34 cellular contexts compared by ENCODE assay signal in the genomic region with DNA sequence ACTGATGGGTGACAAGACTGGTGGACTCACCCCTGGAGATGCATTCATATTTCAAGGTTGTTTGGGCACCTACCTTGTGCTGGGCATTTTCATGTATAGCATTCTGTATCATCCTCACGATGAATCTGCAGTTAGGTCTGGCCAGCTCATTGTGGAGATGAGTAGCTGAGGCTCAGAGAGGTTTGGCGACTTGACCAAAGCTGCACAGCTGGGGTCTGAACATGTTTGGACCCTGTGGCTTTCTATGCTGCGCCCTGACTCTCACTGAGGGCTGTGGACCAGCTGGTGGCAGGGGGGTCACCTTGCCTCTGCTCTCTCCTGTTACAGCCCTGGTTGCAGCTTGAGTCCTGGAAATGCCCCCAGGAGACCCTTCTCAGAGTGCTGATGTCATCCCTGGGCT. TPM values are rescaled to one million over a fixed set of nuclear protein-coding genes. Genes with fewer than 3 reads are reported as not detected.
"Had no signal": no experiment of that assay in that cellular context is flagged by ENCODE, and none has a peak within 500 bp of the region (broad histone marks: within the 10 kb centered on the region; RNA-seq: fewer than 3 reads in every experiment).

No MANE protein-coding gene starts in this region.

- H3K36me3 Mint-ChIP-seq: mesothelial cell of epicardium; naive B cell; natural killer cell treated with Interleukin-12 subunit alpha and Interleukin-12 subunit beta and Interleukin-15 and Interleukin-18, amount 100 ng/mL, for 72 hours; stimulated activated memory B cell treated with anti-CD40 and anti-IgM and Interleukin-4, amounts not matched to agents 10 μg/mL and 1 μg/mL and 100 μg/mL, for 72 hours had no signal

- H3K4me3 ChIP-seq: colonic mucosa, gastroesophageal sphincter, heart right ventricle, left lung, mucosa of descending colon, psoas muscle, skin epidermis, spleen, thoracic aorta, tibial nerve, upper lobe of left lung, uterus had no signal

- H3K4me3 Mint-ChIP-seq: dendritic cell treated with granulocyte-macrophage colony-stimulating factor and Interleukin-4, amounts not matched to agents 40 ng/mL and 50 ng/mL, for 4 days; endodermal cell; mesothelial cell of epicardium; naive B cell; natural killer cell treated with Interleukin-12 subunit alpha and Interleukin-12 subunit beta and Interleukin-15 and Interleukin-18, amount 100 ng/mL, for 72 hours; stimulated activated memory B cell treated with anti-CD40 and anti-IgM and Interleukin-4, amounts not matched to agents 10 μg/mL and 1 μg/mL and 100 μg/mL, for 72 hours; stimulated activated naive CD8-positive, alpha-beta T cell treated with anti-CD3 and anti-CD28 coated beads, Interleukin-15, Interleukin-2, amounts not matched to agents 100 ng/mL and 50 ng/mL, for 24 hours had no signal

- H3K4me1 ChIP-seq: colonic mucosa, gastroesophageal sphincter, psoas muscle, upper lobe of left lung, uterus had no signal

- H3K27me3 Mint-ChIP-seq: dendritic cell treated with granulocyte-macrophage colony-stimulating factor and Interleukin-4, amounts not matched to agents 40 ng/mL and 50 ng/mL, for 4 days; stimulated activated memory B cell treated with anti-CD40 and anti-IgM and Interleukin-4, amounts not matched to agents 10 μg/mL and 1 μg/mL and 100 μg/mL, for 72 hours had no signal

- ATAC-seq: esophagus mucosa; gastroesophageal sphincter; heart right ventricle; left cardiac atrium; left lung; mucosa of descending colon; natural killer cell treated with Interleukin-12 subunit alpha and Interleukin-12 subunit beta and Interleukin-15 and Interleukin-18, amount 100 ng/mL, for 72 hours; psoas muscle; right cardiac atrium; stimulated activated memory B cell treated with anti-CD40 and anti-IgM and Interleukin-4, amounts not matched to agents 10 μg/mL and 1 μg/mL and 100 μg/mL, for 72 hours had no signal

- H3K27ac ChIP-seq: colonic mucosa, epithelial cell of prostate, gastroesophageal sphincter, heart right ventricle, left lung, psoas muscle, skin epidermis, spleen, thoracic aorta, tibial nerve, upper lobe of left lung, uterus had no signal

- H3K9me3 ChIP-seq: colonic mucosa, gastroesophageal sphincter, heart right ventricle, left lung, mucosa of descending colon, psoas muscle, spleen, thoracic aorta, tibial nerve, upper lobe of left lung, uterus had no signal

- H3K9me3 Mint-ChIP-seq: endodermal cell; mesothelial cell of epicardium; natural killer cell treated with Interleukin-12 subunit alpha and Interleukin-12 subunit beta and Interleukin-15 and Interleukin-18, amount 100 ng/mL, for 72 hours; stimulated activated memory B cell treated with anti-CD40 and anti-IgM and Interleukin-4, amounts not matched to agents 10 μg/mL and 1 μg/mL and 100 μg/mL, for 72 hours; stimulated activated naive CD8-positive, alpha-beta T cell treated with anti-CD3 and anti-CD28 coated beads, Interleukin-15, Interleukin-2, amounts not matched to agents 100 ng/mL and 50 ng/mL, for 24 hours had no signal

- H3K36me3 ChIP-seq: colonic mucosa, gastroesophageal sphincter, heart right ventricle, left lung, spleen, thoracic aorta, tibial nerve, upper lobe of left lung, uterus had no signal

- H3K27ac Mint-ChIP-seq: endodermal cell; mesothelial cell of epicardium; natural killer cell treated with Interleukin-12 subunit alpha and Interleukin-12 subunit beta and Interleukin-15 and Interleukin-18, amount 100 ng/mL, for 72 hours; stimulated activated naive CD8-positive, alpha-beta T cell treated with anti-CD3 and anti-CD28 coated beads, Interleukin-15, Interleukin-2, amounts not matched to agents 100 ng/mL and 50 ng/mL, for 24 hours had no signal

- H3K4me1 Mint-ChIP-seq: endodermal cell, mesothelial cell of epicardium had no signal

- H3K27me3 ChIP-seq: colonic mucosa, gastroesophageal sphincter, heart right ventricle, left lung, spleen, tibial nerve, upper lobe of left lung, uterus had no signal

- DNase-seq: colonic mucosa; effector CD8-positive, alpha-beta T cell; endodermal cell; foreskin fibroblast; heart right ventricle; hippocampal formation; left cardiac atrium; left lung; mesenchymal stem cell; mucosa of descending colon; naive B cell; nucleus accumbens; psoas muscle; right cardiac atrium; spleen; stimulated activated CD4-positive, alpha-beta T cell treated with anti-CD3 and anti-CD28 coated beads, Interleukin-4, amount 100 ng/mL, for 4 hours; upper lobe of left lung; uterus had no signal

- FAIRE-seq: islet of Langerhans had no signal

RNA-seq across cellular contexts. Expression of gene CCDC63, which starts 24.9 kb away (rescaled TPM):
- total RNA-seq: colonic mucosa; esophagus mucosa; gastroesophageal sphincter; heart right ventricle; kidney epithelial cell; left cardiac atrium; left lung; lung microvascular endothelial cell; mesothelial cell of epicardium; mucosa of descending colon; natural killer cell treated with Interleukin-12 subunit alpha and Interleukin-12 subunit beta and Interleukin-15 and Interleukin-18, amount 100 ng/mL, for 72 hours; osteocyte; psoas muscle; renal cortical epithelial cell; right cardiac atrium; spleen; thoracic aorta; tibial nerve; upper lobe of left lung; uterus had no signal
- polyA plus RNA-seq: heart right ventricle, psoas muscle, right cardiac atrium, spleen had no signal
